18 cellular contexts compared by ENCODE assay signal in genomic region chr1:54363925-54364324, GRCh38. TPM values are rescaled to one million over a fixed set of nuclear protein-coding genes. Genes with fewer than 3 reads are reported as not detected.
A peak's percentile ranks its signal among the peaks of the same experiment; 100 is the strongest.
DNase-seq lines count a peak whose midpoint lies in the region; ATAC-seq, FAIRE-seq and TF ChIP-seq lines count a peak whose summit lies in the region.
"Had no signal": no experiment of that assay in that cellular context is flagged by ENCODE, and none has a peak within 500 bp of the region (broad histone marks: within the 10 kb centered on the region; RNA-seq: fewer than 3 reads in every experiment).

No MANE protein-coding gene starts in this region.

- no peaks in the 10 kb centered on the region for H3K27me3 ChIP-seq in K562 (ENCODE audit: control insufficient read depth in 2 of 2, insufficient read depth in 2 of 2, low read length in 2 of 2)
- H3K27me3 ChIP-seq in naive thymus-derived CD4-positive, alpha-beta T cell (ENCODE audit: control insufficient read depth in 2 of 2, insufficient read depth in 2 of 2, low read length in 2 of 2): no peaks in the 10 kb centered on the region
- H3K27me3 ChIP-seq in tibial artery: no peaks in the 10 kb centered on the region
- H3K27me3 ChIP-seq in upper lobe of left lung: no peaks in the 10 kb centered on the region

- H3K4me1 Mint-ChIP-seq in activated naive CD8-positive, alpha-beta T cell (ENCODE audit: low read depth): peaks cover 64% of the 10 kb centered on the region
- H3K4me1 Mint-ChIP-seq in activated naive CD8-positive, alpha-beta T cell treated with anti-CD3 and anti-CD28 coated beads for 36 hours: peaks cover 59% of the 10 kb centered on the region
- peaks cover 53 to 92% (median 87%) of the 10 kb centered on the region in 7 donors for H3K4me1 Mint-ChIP-seq in naive thymus-derived CD4-positive, alpha-beta T cell

- FAIRE-seq in K562 (lab: Jason Lieb, UNC): no peak
- FAIRE-seq: G401.6 had no signal

- peaks cover 3% of the 10 kb centered on the region for H3K36me3 Mint-ChIP-seq in activated naive CD8-positive, alpha-beta T cell
- peaks cover 3% of the 10 kb centered on the region for H3K36me3 Mint-ChIP-seq in activated naive CD8-positive, alpha-beta T cell treated with anti-CD3 and anti-CD28 coated beads for 36 hours
- peaks cover 0 to 8% (median 3%) of the 10 kb centered on the region in 5 donors for H3K36me3 Mint-ChIP-seq in naive thymus-derived CD4-positive, alpha-beta T cell

- TF ChIP-seq CTCF in K562 (IDR thresholded peaks at IDR 0.05 in 2 of 3, conservative IDR thresholded peaks at IDR 0.05 in 1 of 3; ENCODE audit: insufficient read depth in 2 of 3, low read depth in 1 of 3, low read length in 3 of 3): no peak
- no peak for TF ChIP-seq CTCF in tibial artery (IDR thresholded peaks at IDR 0.05)
- TF ChIP-seq CTCF in upper lobe of left lung (IDR thresholded peaks at IDR 0.05): no peak

- H3K9me1 ChIP-seq in K562 (ENCODE audit: control insufficient read depth, insufficient read depth, low read length): peaks cover 17% of the 10 kb centered on the region

- intact Hi-C loops in K562 (cut with micrococcal nuclease) (no loop called here), tibial artery (cut with DNase I; ENCODE audit: low total_unique reads) (no loop called here)
- intact Hi-C loops in naive thymus-derived CD4-positive, alpha-beta T cell (cut with micrococcal nuclease): no loop called here

- no peaks in the 10 kb centered on the region for H3K9me3 Mint-ChIP-seq in activated naive CD8-positive, alpha-beta T cell (ENCODE audit: low read depth)
- H3K9me3 Mint-ChIP-seq in activated naive CD8-positive, alpha-beta T cell treated with anti-CD3 and anti-CD28 coated beads for 36 hours: no peaks in the 10 kb centered on the region
- H3K9me3 Mint-ChIP-seq in naive thymus-derived CD4-positive, alpha-beta T cell: no peaks in the 10 kb centered on the region
- H3K9me3 Mint-ChIP-seq: CD8-positive, alpha-beta memory T cell had no signal

- CTCF ChIA-PET in K562 (lab: Yijun Ruan, JAX; ENCODE audit: low intra/inter-chr PET ratio): interaction anchor here (0.7 kb wide), 1 partner anchor 293 kb away, joined by 3 read pairs; no protein-coding TSS in a partner anchor
- CTCF ChIA-PET in naive thymus-derived CD4-positive, alpha-beta T cell (lab: Charles Lee): no interaction called here

- DNase-seq in activated naive CD8-positive, alpha-beta T cell treated with anti-CD3 and anti-CD28 coated beads for 36 hours: no peak
- no peak for DNase-seq in K562 (ENCODE audit: extremely low read depth in 1 of 4, low spot score in 3 of 4)
- no peak for DNase-seq in naive thymus-derived CD4-positive, alpha-beta T cell
- DNase-seq in tibial artery: no peak
- no peak for DNase-seq in upper lobe of left lung
- DNase-seq in activated CD8-positive, alpha-beta memory T cell treated with anti-CD3 and anti-CD28 coated beads, Interleukin-2, amount 50 U/mL, for 4 hours: no peak
- no peak for DNase-seq in HuH-7 (ENCODE audit: low spot score)
- DNase-seq: CD8-positive, alpha-beta memory T cell; DMS79 treated with DMSO at 0.1 percent for 48 hours; NCI-H1417; NCI-H2029 treated with DMSO at 0.1 percent for 48 hours; NCI-H510A treated with DMSO at 0.1 percent for 48 hours; NCI-H82 had no signal

- H3K4me2 ChIP-seq in K562 (ENCODE audit: insufficient read depth, low read length): no peak overlapping the region

- in situ Hi-C loops in K562 (cut with MboI): no loop called here

- POLR2A ChIA-PET in K562 (lab: Yijun Ruan, JAX): interaction anchor here (0.7 to 1.2 kb wide), 4 partner anchors 11 to 1242 kb away, joined by 3 to 5 read pairs (median 4); no protein-coding TSS in a partner anchor
- POLR2A ChIA-PET in naive thymus-derived CD4-positive, alpha-beta T cell (lab: Charles Lee): interaction anchor here (0.6 to 0.7 kb wide), 2 partner anchors 36 to 79 kb away, joined by 3 read pairs; no protein-coding TSS in a partner anchor

- H3K27ac ChIP-seq in K562 (ENCODE audit: extremely low read depth, low read depth, low read length) (no peak overlapping the region), tibial artery (no peak overlapping the region), upper lobe of left lung (no peak overlapping the region)
- H3K27ac ChIP-seq in naive thymus-derived CD4-positive, alpha-beta T cell (ENCODE audit: low read depth, low read length): no peak overlapping the region
- H3K27ac ChIP-seq: 22Rv1 had no signal

- peaks cover 30% of the 10 kb centered on the region; the same call in 2 of the 3 replicates for H3K36me3 ChIP-seq in K562 (ENCODE audit: control insufficient read depth, insufficient read depth, low read length)
- peaks cover 0 to under 1% (median 0%) of the 10 kb centered on the region in 3 experiments for H3K36me3 ChIP-seq in naive thymus-derived CD4-positive, alpha-beta T cell (ENCODE audit: control insufficient read depth in 2 of 3, insufficient read depth in 3 of 3, low read length in 3 of 3)
- H3K36me3 ChIP-seq in tibial artery: peaks cover 0 to 4% (median 0%) of the 10 kb centered on the region in 3 donors
- no peaks in the 10 kb centered on the region for H3K36me3 ChIP-seq in upper lobe of left lung
- H3K36me3 ChIP-seq: HAP-1 had no signal

- peaks cover 46% of the 10 kb centered on the region; the same call in 1 of the 2 replicates for H4K20me1 ChIP-seq in K562 (replicated peaks; ENCODE audit: control insufficient read depth, insufficient read depth, low read length)

- TF ChIP-seq POLR2A in K562 (conservative IDR thresholded peaks at IDR 0.05) (no peak), upper lobe of left lung (IDR thresholded peaks at IDR 0.05) (no peak)

- no peak overlapping the region for H2AFZ ChIP-seq in K562 (ENCODE audit: low read depth, low read length)

- no peaks in the 10 kb centered on the region for H3K27me3 Mint-ChIP-seq in activated naive CD8-positive, alpha-beta T cell
- H3K27me3 Mint-ChIP-seq in activated naive CD8-positive, alpha-beta T cell treated with anti-CD3 and anti-CD28 coated beads for 36 hours: no peaks in the 10 kb centered on the region
- H3K27me3 Mint-ChIP-seq in naive thymus-derived CD4-positive, alpha-beta T cell: no peaks in the 10 kb centered on the region
- H3K27me3 Mint-ChIP-seq: B cell; CD8-positive, alpha-beta memory T cell had no signal

- no peak overlapping the region for H3K9ac ChIP-seq in K562 (ENCODE audit: insufficient read depth in 1 of 2, low read depth in 2 of 2, low read length in 2 of 2)

- H3K9me3 ChIP-seq in K562 (replicated peaks; ENCODE audit: control insufficient read depth, insufficient read depth, low read depth, low read length) (no peaks in the 10 kb centered on the region), tibial artery (no peaks in the 10 kb centered on the region), upper lobe of left lung (no peaks in the 10 kb centered on the region)
- H3K9me3 ChIP-seq in naive thymus-derived CD4-positive, alpha-beta T cell (ENCODE audit: control insufficient read depth in 2 of 3, low read length in 3 of 3): no peaks in the 10 kb centered on the region
- H3K9me3 ChIP-seq: HAP-1 had no signal

- ATAC-seq in K562 (no peak), upper lobe of left lung (ENCODE audit: low FRiP score in 2 of 2) (no peak)
- no peak for ATAC-seq in naive thymus-derived CD4-positive, alpha-beta T cell

- TF ChIP-seq EP300 in K562 (IDR thresholded peaks at IDR 0.05; ENCODE audit: low read length) (no peak), upper lobe of left lung (IDR thresholded peaks at IDR 0.05) (no peak)

- H3K27ac Mint-ChIP-seq in activated naive CD8-positive, alpha-beta T cell: peak overlapping the region; percentile 47
- H3K27ac Mint-ChIP-seq in activated naive CD8-positive, alpha-beta T cell treated with anti-CD3 and anti-CD28 coated beads for 36 hours: no peak overlapping the region
- H3K27ac Mint-ChIP-seq in naive thymus-derived CD4-positive, alpha-beta T cell: peak overlapping the region in 7 of 9 donors; percentile 39 to 97 (median 69)
- H3K27ac Mint-ChIP-seq: B cell had no signal

- H3K4me3 Mint-ChIP-seq in activated naive CD8-positive, alpha-beta T cell: no peak overlapping the region
- no peak overlapping the region for H3K4me3 Mint-ChIP-seq in activated naive CD8-positive, alpha-beta T cell treated with anti-CD3 and anti-CD28 coated beads for 36 hours
- H3K4me3 Mint-ChIP-seq in naive thymus-derived CD4-positive, alpha-beta T cell: no peak overlapping the region
- H3K4me3 Mint-ChIP-seq: B cell; CD8-positive, alpha-beta memory T cell had no signal

- BruUV-seq in K562 (replicated peaks; lab: Mats Ljungman, UMichigan): no TSS peak

- H3K4me3 ChIP-seq in K562 (no peak overlapping the region), tibial artery (no peak overlapping the region), upper lobe of left lung (no peak overlapping the region)
- no peak overlapping the region for H3K4me3 ChIP-seq in naive thymus-derived CD4-positive, alpha-beta T cell (ENCODE audit: low read length)
- H3K4me3 ChIP-seq: HAP-1 had no signal

- TF ChIP-seq RAD21 in K562 (CRISPR knock-in tag; conservative IDR thresholded peaks at IDR 0.05 in 1 of 2, IDR thresholded peaks at IDR 0.05 in 1 of 2): no peak

- H3K4me1 ChIP-seq in K562 (replicated peaks in 1 of 2; ENCODE audit: control insufficient read depth in 2 of 2, insufficient read depth in 2 of 2, low read length in 2 of 2) (peaks cover 8 to 34% of the 10 kb centered on the region in 2 experiments; a peak in 3 of 5 replicates), tibial artery (peaks cover 0 to 38% (median 22%) of the 10 kb centered on the region in 4 donors), upper lobe of left lung (peaks cover 6 to 34% (median 23%) of the 10 kb centered on the region in 4 donors)
- peaks cover 0 to 18% of the 10 kb centered on the region in 2 donors for H3K4me1 ChIP-seq in naive thymus-derived CD4-positive, alpha-beta T cell (ENCODE audit: control insufficient read depth in 2 of 2, insufficient read depth in 2 of 2, low read length in 2 of 2)
- H3K4me1 ChIP-seq: HAP-1 had no signal

- H3K79me2 ChIP-seq in K562 (ENCODE audit: control insufficient read depth, insufficient read depth, low read length): peaks cover 77% of the 10 kb centered on the region

RNA-seq across cellular contexts. Expression of gene SSBP3, which starts 42.3 kb away (rescaled TPM):
- 10 to 100 TPM; 62.8 to 65.4 TPM for total RNA-seq in activated naive CD8-positive, alpha-beta T cell treated with anti-CD3 and anti-CD28 coated beads for 36 hours
- total RNA-seq in K562 (2011; cell fraction: chromatin; rRNA removed; ENCODE audit: low replicate concordance): 55.7 and 82.4 TPM in 2 replicates
- 34.6 and 49.5 TPM in 2 replicates for total RNA-seq in K562 (2011; cell fraction: nucleolus; rRNA removed)
- 48.8 and 81.9 TPM in 2 replicates for total RNA-seq in K562 (2011; cell fraction: nucleoplasm; rRNA removed)
- 23.8 and 36.9 TPM in 2 replicates for total RNA-seq in K562 (2014; rRNA removed)
- 33.8 and 44.0 TPM in 2 replicates for total RNA-seq in K562 (2014; rRNA removed; fragmentation: Illumina TruSeq; extraction: Trizol)
- 39.8 and 45.1 TPM in 2 replicates for total RNA-seq in K562 (2015; rRNA removed; fragmentation: Illumina TruSeq; extraction: Trizol)
- 102 and 106 TPM in 2 replicates for total RNA-seq in K562 (2021)
- polyA plus RNA-seq in K562 (2011; rRNA removed): 17.6 and 43.9 TPM in 2 replicates
- polyA plus RNA-seq in K562 (2011; cell fraction: cytosol; rRNA removed): 18.4 and 40.7 TPM in 2 replicates
- 39.0 and 40.4 TPM in 2 replicates for polyA plus RNA-seq in K562 (2011; cell fraction: nucleus; rRNA removed)
- 79.9 and 107 TPM in 2 replicates for polyA plus RNA-seq in K562 (2012)
- polyA plus RNA-seq in K562 (2014; fragmentation: Illumina TruSeq; extraction: Trizol): 107 and 108 TPM in 2 replicates
- 1 to 10 TPM; 8.7 TPM for polyA plus RNA-seq in K562 (2014; fragmentation: Nextera tagmentation; extraction: Ambion mirVana)
- 51.4 and 68.8 TPM in 2 replicates for polyA plus RNA-seq in K562 (2014; rRNA removed)
- polyA minus RNA-seq in K562 (2011; rRNA and poly(A)+ RNA removed): 13.2 and 17.4 TPM in 2 replicates
- polyA minus RNA-seq in K562 (2011; cell fraction: cytosol; rRNA and poly(A)+ RNA removed): 21.6 and 33.8 TPM in 2 replicates
- polyA minus RNA-seq in K562 (2011; cell fraction: nucleus; rRNA and poly(A)+ RNA removed): 9.7 and 14.1 TPM in 2 replicates
- 100 to 1,000 TPM in 2 of 5 experiments, 10 to 100 TPM in 3; 69.4 to 124 (median 98.1) TPM for total RNA-seq in naive thymus-derived CD4-positive, alpha-beta T cell
- polyA plus RNA-seq in naive thymus-derived CD4-positive, alpha-beta T cell: 10 to 100 TPM; 19.4 to 21.3 TPM
- 10 to 100 TPM; 17.8 to 35.6 (median 26.4) TPM for total RNA-seq in upper lobe of left lung
